8 cellular contexts compared by ENCODE assay signal in the genomic region with DNA sequence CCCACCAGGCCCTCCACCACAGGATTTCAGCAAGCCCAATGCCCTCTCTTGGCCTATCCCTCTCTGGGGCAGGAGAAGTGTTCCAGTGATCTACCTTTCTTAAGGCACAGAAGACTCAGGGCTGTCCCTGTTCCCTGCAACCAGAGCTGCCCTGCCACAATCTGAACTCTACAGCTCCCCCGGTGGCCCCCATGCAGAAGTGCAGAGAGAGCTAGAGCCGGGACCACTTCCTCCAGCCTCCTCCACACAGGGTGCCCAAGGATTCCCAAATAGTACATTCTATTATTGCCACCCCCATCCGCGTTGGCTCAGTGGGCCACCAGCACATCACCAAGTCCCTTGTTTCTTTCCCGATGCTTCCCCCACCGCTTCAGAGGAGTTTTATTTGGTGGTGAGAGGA.
DNase-seq lines count a peak whose midpoint lies in the region; ATAC-seq and TF ChIP-seq lines count a peak whose summit lies in the region.

No MANE protein-coding gene starts in this region.

- peak; percentile 43 for TF ChIP-seq CTCF in GM12864 (IDR thresholded peaks at IDR 0.05; ENCODE audit: low read depth, low read length, missing control alignments)

- ATAC-seq in GM18858 (IDR thresholded peaks at IDR 0.05; ENCODE audit: unreplicated experiment), result no peak
- no peak for ATAC-seq in HG03460 (IDR thresholded peaks at IDR 0.05; ENCODE audit: unreplicated experiment)
- ATAC-seq in GM18870 (IDR thresholded peaks at IDR 0.05; ENCODE audit: unreplicated experiment), result no peak

- no peak overlapping the region for H3K4me3 ChIP-seq in GM12864 (ENCODE audit: low read depth, low read length)

- no peak for DNase-seq in GM12864 (ENCODE audit: low read depth)
- DNase-seq in M059J (ENCODE audit: low read depth), result peak; percentile 29
- peak; percentile 34 for DNase-seq in astrocyte of the hippocampus (ENCODE audit: low read depth, low spot score)
- DNase-seq in islet precursor cell, result peak; percentile 77
- no peak for DNase-seq in putamen (ENCODE audit: low spot score)

Comparison
In these comparisons a context has a peak if more than half of its experiments do, and no peak if none do; other contexts are left out.
1. DNase-seq: peak in M059J (single experiment), astrocyte of the hippocampus (single experiment) and islet precursor cell (single experiment); none in GM12864 (single experiment) and putamen (single experiment).